Comparison of ENCODE assay signal across 14 cellular contexts in genomic region chr17:32862940-32863339, GRCh38. TPM values are rescaled to one million over a fixed set of nuclear protein-coding genes. Genes with fewer than 3 reads are reported as not detected.
DNase-seq lines count a peak whose midpoint lies in the region; FAIRE-seq and TF ChIP-seq lines count a peak whose summit lies in the region.
"Had no signal": no experiment of that assay in that cellular context is flagged by ENCODE, and none has a peak within 500 bp of the region (broad histone marks: within the 10 kb centered on the region; RNA-seq: fewer than 3 reads in every experiment).

No MANE protein-coding gene starts in this region.

- 100% methylated on average over 2 of the region's 2 CpGs; no CpG with 5 or more reads in 1 of the 2 experiments for WGBS in H1 (ENCODE audit: extremely low coverage in 1 of 2, insufficient coverage in 1 of 2, insufficient read length in 1 of 2, insufficient replicate concordance in 2 of 2, low coverage in 1 of 2, low lambda C conversion rate in 2 of 2, missing lambda C conversion rate in 1 of 2), 2 experiments

- no peaks in the 10 kb centered on the region for H4K20me1 ChIP-seq in H1 (replicated peaks in 1 of 2; ENCODE audit: control insufficient read depth in 1 of 2, insufficient read depth in 2 of 2, low read length in 2 of 2)
- no peaks in the 10 kb centered on the region for H4K20me1 ChIP-seq in OCI-LY7 (ENCODE audit: insufficient read depth, low read length)

- H3K9me3 ChIP-seq in H1 (ENCODE audit: insufficient read depth in 2 of 2, low read depth in 1 of 2, low read length in 1 of 2) (no peaks in the 10 kb centered on the region), mucosa of rectum (ENCODE audit: control insufficient read depth in 2 of 2, low read length in 2 of 2) (no peaks in the 10 kb centered on the region), OCI-LY7 (ENCODE audit: low read length) (no peaks in the 10 kb centered on the region)
- no peaks in the 10 kb centered on the region for H3K9me3 ChIP-seq in CD8-positive, alpha-beta memory T cell (ENCODE audit: low read length)

- H3K4me3 ChIP-seq in H1 (ENCODE audit: extremely low read depth in 1 of 4, insufficient read depth in 2 of 4, low read depth in 3 of 4, low read length in 4 of 4) (no peak overlapping the region), mucosa of rectum (ENCODE audit: low read length in 2 of 2) (no peak overlapping the region), OCI-LY7 (ENCODE audit: low read depth, low read length, poor library complexity, severe bottlenecking) (no peak overlapping the region)
- no peak overlapping the region for H3K4me3 ChIP-seq in CD8-positive, alpha-beta memory T cell (ENCODE audit: low read length)

- FAIRE-seq in H1 (lab: Jason Lieb, UNC) = peak; percentile 42
- FAIRE-seq: A204.1 had no signal

- DNase-seq in DMS79 (lab: John Stamatoyannopoulos, UW) = peak; percentile 20
- no peak for DNase-seq in HFFc6
- DNase-seq in H1 (ENCODE audit: low read depth in 1 of 2, low spot score in 2 of 2) = no peak
- no peak for DNase-seq in activated T-cell treated with anti-CD3 and anti-CD28 coated beads, Interleukin-2, amount 50 U/mL, for 1 hour
- no peak for DNase-seq in CD8-positive, alpha-beta memory T cell
- no peak for DNase-seq in activated CD4-positive, alpha-beta T cell treated with anti-CD3 and anti-CD28 coated beads for 1 hour
- no peak for DNase-seq in OCI-LY7 (ENCODE audit: low spot score)
- DNase-seq: DMS53, H9, NCI-H1694 treated with DMSO at 0.1 percent for 48 hours, SIG-M5 had no signal

- H2BK120ac ChIP-seq in H1 (replicated peaks; ENCODE audit: low read depth, low read length) = no peak overlapping the region

- H3K4ac ChIP-seq in H1 (replicated peaks; ENCODE audit: insufficient read length, low read depth, low read length) = no peak overlapping the region

- H3K23me2 ChIP-seq in H1 (ENCODE audit: low read depth, low read length) = no peaks in the 10 kb centered on the region

- no peaks in the 10 kb centered on the region for H3K9me2 ChIP-seq in OCI-LY7 (ENCODE audit: insufficient read depth, low read length)

- POLR2A ChIA-PET in H1 (lab: Charles Lee; ENCODE audit: partially characterized antibody) = interaction anchor here (0.8 to 2.6 kb wide), 2 partner anchors 10 to 13 kb away, joined by 3 to 8 read pairs; no protein-coding TSS in a partner anchor
- POLR2A ChIA-PET in CD8-positive, alpha-beta memory T cell (lab: Charles Lee) = no interaction called here
- POLR2A ChIA-PET in OCI-LY7 (lab: Charles Lee) = no interaction called here

- TF ChIP-seq RAD21 in H1 (IDR thresholded peaks at IDR 0.05 in 1 of 2, conservative IDR thresholded peaks at IDR 0.05 in 1 of 2; ENCODE audit: low read depth in 2 of 2, low read length in 2 of 2) = no peak

- H3K9me3 Mint-ChIP-seq in HFFc6 = no peaks in the 10 kb centered on the region
- no peaks in the 10 kb centered on the region for H3K9me3 Mint-ChIP-seq in CD8-positive, alpha-beta memory T cell
- H3K9me3 Mint-ChIP-seq: CD14-positive monocyte, H9 had no signal

- intact Hi-C loops in OCI-LY7 (cut with micrococcal nuclease; ENCODE audit: unreplicated experiment) = no loop called here

- no peak overlapping the region for H2BK20ac ChIP-seq in H1 (ENCODE audit: low read length)

- H2AK5ac ChIP-seq in H1 (ENCODE audit: low read depth, low read length) = no peak overlapping the region

- H4K8ac ChIP-seq in H1 (ENCODE audit: extremely low read depth, insufficient read depth, low read length) = no peak overlapping the region

- H3K79me1 ChIP-seq in H1 (ENCODE audit: low read depth, low read length) = no peaks in the 10 kb centered on the region

- H3K27ac ChIP-seq in H1 (ENCODE audit: low read depth, low read length) (no peak overlapping the region), mucosa of rectum (ENCODE audit: low read depth in 2 of 2, low read length in 2 of 2) (peak overlapping the region; percentile 25 to 64), OCI-LY7 (ENCODE audit: low read depth, low read length, poor library complexity, severe bottlenecking) (no peak overlapping the region)
- H3K27ac ChIP-seq in CD8-positive, alpha-beta memory T cell (ENCODE audit: low read depth, low read length) = no peak overlapping the region

- peaks cover 0 to 7% of the 10 kb centered on the region in 2 experiments; a peak in 1 of 4 replicates for H3K79me2 ChIP-seq in H1 (ENCODE audit: control insufficient read depth in 1 of 2, insufficient read depth in 2 of 2, low read length in 2 of 2)
- H3K79me2 ChIP-seq in OCI-LY7 (ENCODE audit: insufficient read depth, low read depth, low read length) = no peaks in the 10 kb centered on the region

- H4K5ac ChIP-seq in H1 (ENCODE audit: insufficient read length, low read depth, low read length) = no peak overlapping the region

- no peak overlapping the region for H3K23ac ChIP-seq in H1 (ENCODE audit: insufficient read length)

- no peak overlapping the region for H3K4me3 Mint-ChIP-seq in HFFc6
- H3K4me3 Mint-ChIP-seq in CD8-positive, alpha-beta memory T cell = no peak overlapping the region
- H3K4me3 Mint-ChIP-seq: CD14-positive monocyte, H9 had no signal

- H2BK5ac ChIP-seq in H1 (ENCODE audit: low read depth, low read length) = no peak overlapping the region

- TF ChIP-seq EP300 in H1 (IDR thresholded peaks at IDR 0.05; ENCODE audit: borderline replicate concordance in 1 of 2, low read depth in 2 of 2, low read length in 2 of 2) = no peak

- no peak overlapping the region for H3K14ac ChIP-seq in H1 (ENCODE audit: insufficient read length)

- H2AFZ ChIP-seq in H1 (ENCODE audit: low read length) (no peak overlapping the region), OCI-LY7 (ENCODE audit: low read length) (no peak overlapping the region)

- no peak for TF ChIP-seq POLR2A in H1 (IDR thresholded peaks at IDR 0.05; ENCODE audit: control extremely low read depth in 1 of 2, low read depth in 2 of 2, low read length in 2 of 2)

- peaks cover 18% of the 10 kb centered on the region for H3K4me1 Mint-ChIP-seq in HFFc6 (ENCODE audit: low read depth)
- H3K4me1 Mint-ChIP-seq in CD8-positive, alpha-beta memory T cell = no peaks in the 10 kb centered on the region
- H3K4me1 Mint-ChIP-seq: CD14-positive monocyte had no signal

- H3K9ac ChIP-seq in H1 (replicated peaks in 1 of 4; ENCODE audit: extremely low read depth in 1 of 4, low read depth in 3 of 4, low read length in 3 of 4) (no peak overlapping the region), mucosa of rectum (ENCODE audit: low read depth in 1 of 2, low read length in 2 of 2) (peak overlapping the region in 1 of 2 donors; percentile 19)

- no peak overlapping the region for H2BK12ac ChIP-seq in H1 (ENCODE audit: low read depth, low read length)

- CTCF ChIA-PET in H1 (lab: Charles Lee; ENCODE audit: partially characterized antibody) (interaction anchor here (0.9 to 10.6 kb wide), 4 partner anchors 11 to 80 kb away, joined by 3 to 52 read pairs (median 4); partner anchors contain the start of gene MYO1D), OCI-LY7 (lab: Charles Lee; ENCODE audit: unreplicated experiment) (no interaction called here)
- CTCF ChIA-PET in CD8-positive, alpha-beta memory T cell (lab: Charles Lee) = interaction anchor here (2.2 kb wide), 1 partner anchor 14 kb away, joined by 13 read pairs; the partner anchor contains the start of gene MYO1D

- H3K18ac ChIP-seq in H1 (ENCODE audit: extremely low read depth, low read length) = no peak overlapping the region

- no peaks in the 10 kb centered on the region; the same call in 1 of the 2 replicates for H3K27me3 Mint-ChIP-seq in HFFc6 (ENCODE audit: insufficient read depth)
- peaks cover 0 to 6% of the 10 kb centered on the region in 2 donors for H3K27me3 Mint-ChIP-seq in CD8-positive, alpha-beta memory T cell

- H3K4me1 ChIP-seq in H1 (replicated peaks in 1 of 4; ENCODE audit: control insufficient read depth in 3 of 4, insufficient read depth in 4 of 4, low read length in 3 of 4) (no peaks in the 10 kb centered on the region), mucosa of rectum (ENCODE audit: control insufficient read depth in 2 of 2, insufficient read depth in 2 of 2, low read length in 2 of 2) (peaks cover 2 to 15% of the 10 kb centered on the region in 2 donors), OCI-LY7 (ENCODE audit: insufficient read depth, low read length, poor library complexity, severe bottlenecking) (no peaks in the 10 kb centered on the region)
- no peaks in the 10 kb centered on the region for H3K4me1 ChIP-seq in CD8-positive, alpha-beta memory T cell (ENCODE audit: insufficient read depth, low read length)

- no peaks in the 10 kb centered on the region for H3K27me3 ChIP-seq in H1 (replicated peaks in 1 of 4; ENCODE audit: control insufficient read depth in 3 of 4, extremely low read depth in 1 of 4, insufficient read depth in 3 of 4, low read length in 3 of 4)
- no peaks in the 10 kb centered on the region for H3K27me3 ChIP-seq in mucosa of rectum (ENCODE audit: control insufficient read depth in 2 of 2, insufficient read depth in 2 of 2, low read length in 2 of 2)
- H3K27me3 ChIP-seq in CD8-positive, alpha-beta memory T cell (ENCODE audit: insufficient read depth, low read length, poor library complexity, severe bottlenecking) = no peaks in the 10 kb centered on the region

- peak overlapping the region; percentile 62; the same call in 1 of the 2 replicates for H3K27ac Mint-ChIP-seq in HFFc6
- no peak overlapping the region for H3K27ac Mint-ChIP-seq in CD8-positive, alpha-beta memory T cell
- H3K27ac Mint-ChIP-seq: H9 had no signal

- no peak overlapping the region for H2BK15ac ChIP-seq in H1 (ENCODE audit: low read length)

- H3K36me3 Mint-ChIP-seq in HFFc6 (ENCODE audit: low read depth) = no peaks in the 10 kb centered on the region
- peaks cover 0 to 3% (median 0%) of the 10 kb centered on the region in 3 donors for H3K36me3 Mint-ChIP-seq in CD8-positive, alpha-beta memory T cell
- H3K36me3 Mint-ChIP-seq: CD14-positive monocyte had no signal

- no peak overlapping the region for H3K56ac ChIP-seq in H1 (replicated peaks; ENCODE audit: insufficient read length, low read depth, low read length)

- TF ChIP-seq CTCF in HFFc6 (IDR thresholded peaks at IDR 0.05) = no peak
- TF ChIP-seq CTCF in H1 (IDR thresholded peaks at IDR 0.05; ENCODE audit: control extremely low read depth in 1 of 3, insufficient read depth in 1 of 3, low read depth in 1 of 3, low read length in 3 of 3) = no peak
- TF ChIP-seq CTCF in OCI-LY7 (conservative IDR thresholded peaks at IDR 0.05; ENCODE audit: low read length) = no peak

- no peak overlapping the region for H3K4me2 ChIP-seq in H1 (ENCODE audit: insufficient read depth in 1 of 2, low read depth in 2 of 2, low read length in 2 of 2)
- H3K4me2 ChIP-seq in OCI-LY7 (ENCODE audit: low read length) = no peak overlapping the region

- H4K91ac ChIP-seq in H1 (replicated peaks; ENCODE audit: insufficient read length, low read length) = no peak overlapping the region

- no TSS peak for BruUV-seq in OCI-LY7 (replicated peaks; lab: Mats Ljungman, UMichigan)

- H3K36me3 ChIP-seq in H1 (ENCODE audit: control insufficient read depth in 2 of 4, insufficient read depth in 4 of 4, low read length in 3 of 4) (no peaks in the 10 kb centered on the region), mucosa of rectum (ENCODE audit: control insufficient read depth in 2 of 2, insufficient read depth in 2 of 2, low read length in 2 of 2) (no peaks in the 10 kb centered on the region), OCI-LY7 (ENCODE audit: insufficient read depth, low read length) (no peaks in the 10 kb centered on the region)
- no peaks in the 10 kb centered on the region for H3K36me3 ChIP-seq in CD8-positive, alpha-beta memory T cell (ENCODE audit: insufficient read depth, low read length)

RNA-seq across cellular contexts. Expression of gene MYO1D, which starts 14.0 kb away (rescaled TPM):
- 10 to 100 TPM in 2 of 6 experiments, 1 to 10 TPM in 4; 3.8 to 28.8 (median 4.8) TPM for total RNA-seq in HFFc6 (2021; fragmentation: NEBNext Ultra II Directional; extraction: Animal tissue kit (Norgen Biotek cat#: 25700))
- total RNA-seq in H1 (2021; fragmentation: NEBNext Ultra II Directional; extraction: Animal tissue kit (Norgen Biotek cat#: 25700)) = 20.9 and 25.4 TPM in 2 replicates
- 6.5 and 7.8 TPM in 2 replicates for polyA plus RNA-seq in H1 (2011; rRNA removed)
- 9.5 TPM for polyA plus RNA-seq in H1 (2011; cell fraction: cytosol; rRNA removed)
- 9.2 TPM for polyA plus RNA-seq in H1 (2011; cell fraction: nucleus; rRNA removed)
- 12.3 to 17.1 TPM (median 13.8 TPM) in 4 replicates for polyA plus RNA-seq in H1 (2012, experiment 1 of 2)
- 4.1 TPM for polyA plus RNA-seq in H1 (2012, experiment 2 of 2)
- 11.4 TPM for polyA plus RNA-seq in H1 (2013, experiment 1 of 2)
- polyA plus RNA-seq in H1 (2013, experiment 2 of 2) = 8.4 TPM
- 27.6 and 44.0 TPM in 2 replicates for polyA minus RNA-seq in H1 (2011; rRNA and poly(A)+ RNA removed)
- 18.1 TPM for polyA minus RNA-seq in H1 (2011; cell fraction: cytosol; rRNA and poly(A)+ RNA removed)
- polyA minus RNA-seq in H1 (2011; cell fraction: nucleus; rRNA and poly(A)+ RNA removed) = 66.1 TPM
- 10 to 100 TPM; 11.5 to 15.8 TPM for total RNA-seq in CD8-positive, alpha-beta memory T cell
- 9.0 TPM for polyA plus RNA-seq in CD8-positive, alpha-beta memory T cell
- total RNA-seq in OCI-LY7 (2014; rRNA removed; shearing (Covaris generic)) = 0.09 TPM in 1 of 2 replicates, not detected in the other
- total RNA-seq in OCI-LY7 (2022) = 0.20 and 0.89 TPM in 2 replicates

Comparison
In these comparisons a context has a peak if more than half of its experiments do, and no peak if none do; other contexts are left out.
1. H3K27ac ChIP-seq: peak in mucosa of rectum (2 of 2); none in H1 (single experiment), CD8-positive, alpha-beta memory T cell (single experiment) and OCI-LY7 (single experiment).